Comparison of ENCODE assay signal across 3 cellular contexts in the genomic region with DNA sequence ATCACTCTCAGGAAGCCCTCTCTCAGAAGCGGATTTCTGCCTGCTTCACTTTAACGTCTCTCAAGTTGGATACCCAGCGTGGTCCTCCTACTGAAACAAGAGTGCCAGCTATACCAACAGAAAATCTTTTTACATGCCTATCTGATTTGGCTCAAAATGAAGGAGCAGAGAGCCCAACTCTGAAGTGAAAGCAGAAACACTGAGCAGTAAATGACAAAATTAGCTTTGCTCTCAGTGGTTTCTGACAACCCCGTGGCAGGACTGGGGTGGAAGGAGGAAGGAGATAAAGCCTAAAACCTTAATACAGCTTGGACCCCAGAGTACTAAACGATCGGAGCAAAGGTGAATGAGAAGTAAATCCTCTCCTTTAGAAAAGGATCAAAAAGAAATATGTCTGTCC.
TF ChIP-seq lines count a peak whose summit lies in the region.

No MANE protein-coding gene starts in this region.

TF ChIP-seq in SK-N-SH treated with all-trans-retinoic acid at 6 μM for 48 hours, 23 proteins besides CTCF, POLR2A, EP300 and RAD21:
- TF ChIP-seq, protein P1, sequence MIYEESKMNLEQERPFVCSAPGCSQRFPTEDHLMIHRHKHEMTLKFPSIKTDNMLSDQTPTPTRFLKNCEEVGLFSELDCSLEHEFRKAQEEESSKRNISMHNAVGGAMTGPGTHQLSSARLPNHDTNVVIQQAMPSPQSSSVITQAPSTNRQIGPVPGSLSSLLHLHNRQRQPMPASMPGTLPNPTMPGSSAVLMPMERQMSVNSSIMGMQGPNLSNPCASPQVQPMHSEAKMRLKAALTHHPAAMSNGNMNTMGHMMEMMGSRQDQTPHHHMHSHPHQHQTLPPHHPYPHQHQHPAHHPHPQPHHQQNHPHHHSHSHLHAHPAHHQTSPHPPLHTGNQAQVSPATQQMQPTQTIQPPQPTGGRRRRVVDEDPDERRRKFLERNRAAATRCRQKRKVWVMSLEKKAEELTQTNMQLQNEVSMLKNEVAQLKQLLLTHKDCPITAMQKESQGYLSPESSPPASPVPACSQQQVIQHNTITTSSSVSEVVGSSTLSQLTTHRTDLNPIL (CRISPR knock-in tag; IDR thresholded peaks at IDR 0.05; ENCODE audit: low read depth) = no peak
- TF ChIP-seq ISL1 (CRISPR knock-in tag; IDR thresholded peaks at IDR 0.05) = peak; percentile 6; the same call in 1 of the 2 replicates

TF ChIP-seq in SK-N-SH, 30 proteins besides CTCF, POLR2A, EP300 and RAD21:
- TF ChIP-seq SMC3 (IDR thresholded peaks at IDR 0.05; ENCODE audit: low read depth, low read length) (no peak), RCOR1 (IDR thresholded peaks at IDR 0.05; ENCODE audit: low read length) (no peak), GATA2 (CRISPR knock-in tag; IDR thresholded peaks at IDR 0.05) (no peak), TCF12 (IDR thresholded peaks at IDR 0.05) (no peak), CHD2 (IDR thresholded peaks at IDR 0.05; ENCODE audit: low read length, partially characterized antibody) (no peak), SIN3A (IDR thresholded peaks at IDR 0.05; ENCODE audit: borderline replicate concordance, low read depth, low read length) (no peak), FOSL2 (IDR thresholded peaks at IDR 0.05; ENCODE audit: borderline replicate concordance, low read depth) (no peak), FOXM1 (IDR thresholded peaks at IDR 0.05; ENCODE audit: low read depth) (no peak), RFX5 (IDR thresholded peaks at IDR 0.05; ENCODE audit: low read length) (no peak), TAF1 (IDR thresholded peaks at IDR 0.05; ENCODE audit: borderline replicate concordance, low read depth, low read length) (no peak)
- TF ChIP-seq, protein P2, sequence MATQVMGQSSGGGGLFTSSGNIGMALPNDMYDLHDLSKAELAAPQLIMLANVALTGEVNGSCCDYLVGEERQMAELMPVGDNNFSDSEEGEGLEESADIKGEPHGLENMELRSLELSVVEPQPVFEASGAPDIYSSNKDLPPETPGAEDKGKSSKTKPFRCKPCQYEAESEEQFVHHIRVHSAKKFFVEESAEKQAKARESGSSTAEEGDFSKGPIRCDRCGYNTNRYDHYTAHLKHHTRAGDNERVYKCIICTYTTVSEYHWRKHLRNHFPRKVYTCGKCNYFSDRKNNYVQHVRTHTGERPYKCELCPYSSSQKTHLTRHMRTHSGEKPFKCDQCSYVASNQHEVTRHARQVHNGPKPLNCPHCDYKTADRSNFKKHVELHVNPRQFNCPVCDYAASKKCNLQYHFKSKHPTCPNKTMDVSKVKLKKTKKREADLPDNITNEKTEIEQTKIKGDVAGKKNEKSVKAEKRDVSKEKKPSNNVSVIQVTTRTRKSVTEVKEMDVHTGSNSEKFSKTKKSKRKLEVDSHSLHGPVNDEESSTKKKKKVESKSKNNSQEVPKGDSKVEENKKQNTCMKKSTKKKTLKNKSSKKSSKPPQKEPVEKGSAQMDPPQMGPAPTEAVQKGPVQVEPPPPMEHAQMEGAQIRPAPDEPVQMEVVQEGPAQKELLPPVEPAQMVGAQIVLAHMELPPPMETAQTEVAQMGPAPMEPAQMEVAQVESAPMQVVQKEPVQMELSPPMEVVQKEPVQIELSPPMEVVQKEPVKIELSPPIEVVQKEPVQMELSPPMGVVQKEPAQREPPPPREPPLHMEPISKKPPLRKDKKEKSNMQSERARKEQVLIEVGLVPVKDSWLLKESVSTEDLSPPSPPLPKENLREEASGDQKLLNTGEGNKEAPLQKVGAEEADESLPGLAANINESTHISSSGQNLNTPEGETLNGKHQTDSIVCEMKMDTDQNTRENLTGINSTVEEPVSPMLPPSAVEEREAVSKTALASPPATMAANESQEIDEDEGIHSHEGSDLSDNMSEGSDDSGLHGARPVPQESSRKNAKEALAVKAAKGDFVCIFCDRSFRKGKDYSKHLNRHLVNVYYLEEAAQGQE (IDR thresholded peaks at IDR 0.05; ENCODE audit: low read depth, low read length) = no peak

TF ChIP-seq in K562, 482 proteins besides CTCF, POLR2A, EP300 and RAD21:
- TF ChIP-seq TGIF2 (CRISPR knock-in tag; IDR thresholded peaks at IDR 0.05) = no peak
- TF ChIP-seq ZNF197 (CRISPR knock-in tag; IDR thresholded peaks at IDR 0.05; ENCODE audit: low read depth) = no peak
- TF ChIP-seq ZNF133 (CRISPR knock-in tag; IDR thresholded peaks at IDR 0.05) = no peak
